Comparison of ENCODE assay signal across 8 cellular contexts in the genomic region with DNA sequence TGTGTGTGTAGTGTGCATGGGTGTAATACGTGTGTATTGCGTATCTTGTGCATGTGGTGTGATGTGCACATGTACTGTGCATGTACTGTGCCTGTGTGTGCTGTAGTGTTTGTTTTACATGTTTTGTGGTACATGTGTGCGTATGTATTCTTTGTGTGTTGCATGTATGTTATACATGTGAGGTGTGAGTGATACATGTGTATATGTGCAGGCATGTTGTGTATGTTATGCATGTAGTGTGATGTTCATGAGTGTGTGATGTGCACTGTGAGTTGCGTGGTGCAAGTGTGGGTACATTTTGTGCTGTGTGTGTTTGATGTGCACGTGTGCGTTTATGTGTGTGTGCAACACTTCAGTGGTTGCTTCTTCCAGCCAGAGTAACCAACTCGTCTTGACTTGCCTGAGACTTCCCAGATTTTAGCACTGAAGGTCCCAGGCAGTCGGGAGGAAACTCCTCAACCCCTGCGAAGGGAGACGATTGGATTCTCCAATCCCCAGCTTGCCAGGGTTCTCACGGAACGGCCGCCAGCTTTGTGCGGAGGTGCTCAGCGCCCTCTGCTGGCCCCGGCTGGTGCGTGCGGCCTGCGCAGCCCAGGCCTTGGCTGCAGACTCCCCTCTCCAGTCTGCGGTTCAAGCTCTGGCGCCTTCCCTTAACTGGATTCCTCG. TPM values are rescaled to one million over a fixed set of nuclear protein-coding genes. Genes with fewer than 3 reads are reported as not detected.
DNase-seq lines count a peak whose midpoint lies in the region; ATAC-seq, FAIRE-seq and TF ChIP-seq lines count a peak whose summit lies in the region.

No MANE protein-coding gene starts in this region.

- POLR2A ChIA-PET in MCF 10A (lab: Yijun Ruan, JAX) = interaction anchor here (0.6 to 3.3 kb wide), 10 partner anchors 105 to 1609 kb away, joined by 3 to 21 read pairs (median 4); no protein-coding TSS in a partner anchor

- peaks cover 4% of the 10 kb centered on the region for H3K4me1 ChIP-seq in keratinocyte (ENCODE audit: control insufficient read depth, extremely low read depth, insufficient read depth, low read length)

- H3K4me3 Mint-ChIP-seq in MCF 10A (ENCODE audit: unreplicated experiment) = peak overlapping the region; percentile 73

- H3K79me2 ChIP-seq in keratinocyte (ENCODE audit: control insufficient read depth, insufficient read depth, low read length) = no peaks in the 10 kb centered on the region

- intact Hi-C loops in MCF 10A (cut with micrococcal nuclease) = loop anchor here (1.0 kb wide), 4 partner anchors 69 to 363 kb away; no protein-coding TSS in a partner anchor

- H3K27ac Mint-ChIP-seq in MCF 10A (ENCODE audit: low read depth, unreplicated experiment) = no peak overlapping the region

- H3K4me3 ChIP-seq in keratinocyte (ENCODE audit: control insufficient read depth in 2 of 3, extremely low read depth in 1 of 3, insufficient read depth in 2 of 3, low read depth in 1 of 3, low read length in 3 of 3) = no peak overlapping the region

- H3K36me3 Mint-ChIP-seq in MCF 10A (ENCODE audit: insufficient read depth, unreplicated experiment) = peaks cover 17% of the 10 kb centered on the region

- no peaks in the 10 kb centered on the region for H3K36me3 ChIP-seq in keratinocyte (ENCODE audit: control insufficient read depth in 2 of 2, extremely low read depth in 1 of 2, insufficient read depth in 2 of 2, low read length in 2 of 2)

- H3K4me1 Mint-ChIP-seq in MCF 10A (ENCODE audit: insufficient read depth, unreplicated experiment) = peaks cover 62% of the 10 kb centered on the region

- peak; percentile 85 for FAIRE-seq in keratinocyte (lab: Jason Lieb, UNC)

- H3K9me1 ChIP-seq in keratinocyte (ENCODE audit: control insufficient read depth, extremely low read depth, insufficient read depth, low read length) = no peaks in the 10 kb centered on the region

- CTCF ChIA-PET in MCF 10A (lab: Yijun Ruan, JAX) = interaction anchor here (0.5 to 11.9 kb wide), 23 partner anchors 8 to 367 kb away, joined by 3 to 183 read pairs (median 4); no protein-coding TSS in a partner anchor

- ATAC-seq in HG02678 (IDR thresholded peaks at IDR 0.05; ENCODE audit: unreplicated experiment) (peak; percentile 79), HG03521 (IDR thresholded peaks at IDR 0.05; ENCODE audit: unreplicated experiment) (no peak)

- BruUV-seq in MCF 10A (replicated peaks; lab: Mats Ljungman, UMichigan) = TSS peak; percentile 74

- H2AFZ ChIP-seq in keratinocyte (ENCODE audit: control insufficient read depth, low read length) = no peak overlapping the region

- H4K20me1 ChIP-seq in keratinocyte (ENCODE audit: control insufficient read depth, extremely low read depth, insufficient read depth, low read length) = no peaks in the 10 kb centered on the region

- H3K9me3 Mint-ChIP-seq in MCF 10A (ENCODE audit: unreplicated experiment) = no peaks in the 10 kb centered on the region

- DNase-seq in GM04503 (ENCODE audit: low read depth) = peak; percentile 61
- DNase-seq in SW480 (ENCODE audit: low spot score) = peak; percentile 31
- DNase-seq in MCF 10A (ENCODE audit: unreplicated experiment) = peak; percentile 83
- DNase-seq in keratinocyte (ENCODE audit: low read depth, low spot score) = peak; percentile 36
- peak; percentile 63 for DNase-seq in stimulated activated CD4-positive, alpha-beta T cell treated with anti-CD3 and anti-CD28 coated beads, Interleukin-1b, Interleukin-23, amount 100 ng/mL, for 48 hours
- DNase-seq in NCI-H1436 (lab: John Stamatoyannopoulos, UW) = no peak

- no peaks in the 10 kb centered on the region for H3K27me3 Mint-ChIP-seq in MCF 10A (ENCODE audit: insufficient read depth, unreplicated experiment)

- H3K4me2 ChIP-seq in keratinocyte (ENCODE audit: control insufficient read depth, extremely low read depth, insufficient read depth, low read depth, low read length) = peak overlapping the region; percentile 10

- H3K27ac ChIP-seq in keratinocyte (ENCODE audit: control insufficient read depth, insufficient read depth, low read length) = no peak overlapping the region

- H3K9ac ChIP-seq in keratinocyte (ENCODE audit: control insufficient read depth, extremely low read depth, insufficient read depth, low read length) = no peak overlapping the region

- TF ChIP-seq CTCF in MCF 10A (IDR thresholded peaks at IDR 0.05; ENCODE audit: unreplicated experiment) (peak; percentile 95), keratinocyte (optimal IDR thresholded peaks at IDR 0.05 in 1 of 3, IDR thresholded peaks at IDR 0.05 in 1 of 3, conservative IDR thresholded peaks at IDR 0.05 in 1 of 3; ENCODE audit: extremely low read depth in 1 of 3, insufficient read depth in 2 of 3, low read length in 3 of 3) (peak; percentile 95 to 100 (median 99))

- dilution Hi-C loops in keratinocyte (cut with MboI; ENCODE audit: extremely low pct_ligation_motif_present, low sequenced_read_pairs) = no loop called here

- H3K27me3 ChIP-seq in keratinocyte (ENCODE audit: control insufficient read depth, extremely low read depth, insufficient read depth, low read length) = peaks cover 12% of the 10 kb centered on the region

- no peaks in the 10 kb centered on the region for H3K9me3 ChIP-seq in keratinocyte (ENCODE audit: control insufficient read depth, low read depth, low read length)

RNA-seq across cellular contexts. Expression of a gene that starts 3.6 kb away (rescaled TPM):
- 3.0 and 10.2 TPM in 2 replicates for total RNA-seq in MCF 10A (2022)
- 0.03 TPM in 1 of 3 replicates, not detected in the others for polyA plus RNA-seq in keratinocyte
- 0.16 TPM for polyA plus RNA-seq in keratinocyte (2011; ENCODE audit: low read depth)
- polyA plus RNA-seq in keratinocyte (2011; cell fraction: cytosol; rRNA removed) = not detected in 2 replicates
- 0.08 TPM in 1 of 2 replicates, not detected in the other for polyA plus RNA-seq in keratinocyte (2011; cell fraction: nucleus; rRNA removed)
- 0.04 TPM in 1 of 2 replicates, not detected in the other for polyA plus RNA-seq in keratinocyte (2012; ENCODE audit: low replicate concordance)
- 0.16 to 0.20 TPM in 2 of 3 replicates, not detected in the other for polyA minus RNA-seq in keratinocyte
- polyA minus RNA-seq in keratinocyte (2011; cell fraction: cytosol; rRNA and poly(A)+ RNA removed) = not detected
- polyA minus RNA-seq in keratinocyte (2011; cell fraction: nucleus; rRNA and poly(A)+ RNA removed) = 0.23 and 0.32 TPM in 2 replicates
